ENCODE assay signal across 37 cellular contexts in genomic region chr1:45089711-45090110, GRCh38.
"Had no signal": no experiment of that assay in that cellular context is flagged by ENCODE, and none has a peak within 500 bp of the region (broad histone marks: within the 10 kb centered on the region; RNA-seq: fewer than 3 reads in every experiment).

No MANE protein-coding gene starts in this region.

- H3K4me1 Mint-ChIP-seq: activated CD4-positive, alpha-beta memory T cell treated with anti-CD3 and anti-CD28 coated beads, Interleukin-2, amount 10 ng/mL, durations not matched to agents 7 days and 5 days; activated CD4-positive, alpha-beta T cell treated with anti-CD3 and anti-CD28 coated beads for 36 hours; activated CD4-positive, alpha-beta T cell treated with anti-CD3 and anti-CD28 coated beads, Interleukin-2, amount 10 ng/mL, durations not matched to agents 7 days and 5 days; activated CD8-positive, alpha-beta memory T cell treated with anti-CD3 and anti-CD28 coated beads, Interleukin-2, amount 10 ng/mL, durations not matched to agents 7 days and 5 days; activated naive CD8-positive, alpha-beta T cell treated with anti-CD3 and anti-CD28 coated beads for 36 hours; WTC11 had no signal

- H3K36me3 Mint-ChIP-seq: activated CD8-positive, alpha-beta memory T cell treated with anti-CD3 and anti-CD28 coated beads, Interleukin-2, amount 10 ng/mL, durations not matched to agents 7 days and 5 days; activated naive CD4-positive, alpha-beta T cell treated with anti-CD3 and anti-CD28 coated beads, Interleukin-2, amount 50 U/mL, for 72 hours; activated naive CD8-positive, alpha-beta T cell treated with anti-CD3 and anti-CD28 coated beads for 36 hours; WTC11 had no signal

- FAIRE-seq: astrocyte, TTC549 had no signal

- ATAC-seq: activated CD4-positive, alpha-beta T cell treated with anti-CD3 and anti-CD28 coated beads for 36 hours; activated CD4-positive, CD25-positive, alpha-beta regulatory T cell treated with anti-CD3 and anti-CD28 coated beads, Interleukin-2, amount 50 U/mL, for 24 hours; activated CD8-positive, alpha-beta memory T cell treated with anti-CD3 and anti-CD28 coated beads, Interleukin-2, amount 10 ng/mL, durations not matched to agents 7 days and 5 days; activated CD8-positive, alpha-beta T cell treated with anti-CD3 and anti-CD28 coated beads, Interleukin-2, amount 10 ng/mL, durations not matched to agents 7 days and 5 days; activated naive CD4-positive, alpha-beta T cell treated with anti-CD3 and anti-CD28 coated beads, Interleukin-2, amount 50 U/mL, for 72 hours; body of pancreas; WTC11 had no signal

- H3K36me3 ChIP-seq: adrenal gland, brain microvascular endothelial cell, breast epithelium, WERI-Rb-1 had no signal

- H3K9me3 ChIP-seq: adrenal gland, body of pancreas, breast epithelium had no signal

- H3K27ac ChIP-seq: adrenal gland, body of pancreas, brain microvascular endothelial cell, breast epithelium, WERI-Rb-1 had no signal

- H3K27ac Mint-ChIP-seq: activated CD4-positive, alpha-beta memory T cell treated with anti-CD3 and anti-CD28 coated beads, Interleukin-2, amount 10 ng/mL, durations not matched to agents 7 days and 5 days; activated CD4-positive, alpha-beta T cell treated with anti-CD3 and anti-CD28 coated beads for 36 hours; activated CD4-positive, alpha-beta T cell treated with anti-CD3 and anti-CD28 coated beads, Interleukin-2, amount 10 ng/mL, durations not matched to agents 7 days and 5 days; activated CD8-positive, alpha-beta memory T cell treated with anti-CD3 and anti-CD28 coated beads, Interleukin-2, amount 10 ng/mL, durations not matched to agents 7 days and 5 days; activated CD8-positive, alpha-beta T cell treated with anti-CD3 and anti-CD28 coated beads, Interleukin-2, amount 10 ng/mL, durations not matched to agents 7 days and 5 days; activated naive CD4-positive, alpha-beta T cell treated with anti-CD3 and anti-CD28 coated beads, Interleukin-2, amount 50 U/mL, for 72 hours; activated naive CD8-positive, alpha-beta T cell treated with anti-CD3 and anti-CD28 coated beads for 36 hours; activated T-cell treated with anti-CD3 and anti-CD28 coated beads, Interleukin-2, amount 50 U/mL, for 24 hours; activated T-helper 2 cell treated with anti-CD3 and anti-CD28 coated beads, Interferon-gamma antibody, Interleukin-2, Interleukin-4, amounts not matched to agents 10 μg/mL and 5 μg/mL and 100 μg/mL, durations not matched to agents 14 hours and 24 hours and 36 hours; T-helper 1 cell treated with Interleukin-12 subunit alpha and Interleukin-12 subunit beta and Interleukin-4 antibody, amounts not matched to agents 30 μg/mL and 1 μg/mL, for 36 hours; T-helper 2 cell treated with Interferon-gamma antibody and Interleukin-4, amounts not matched to agents 5 μg/mL and 100 μg/mL, for 36 hours; WTC11 had no signal

- H3K27me3 Mint-ChIP-seq: activated CD4-positive, alpha-beta memory T cell treated with anti-CD3 and anti-CD28 coated beads, Interleukin-2, amount 10 ng/mL, durations not matched to agents 7 days and 5 days; activated CD4-positive, alpha-beta T cell treated with anti-CD3 and anti-CD28 coated beads for 36 hours; activated CD4-positive, alpha-beta T cell treated with anti-CD3 and anti-CD28 coated beads, Interleukin-2, amount 10 ng/mL, durations not matched to agents 7 days and 5 days; activated CD8-positive, alpha-beta memory T cell treated with anti-CD3 and anti-CD28 coated beads, Interleukin-2, amount 10 ng/mL, durations not matched to agents 7 days and 5 days; activated naive CD8-positive, alpha-beta T cell treated with anti-CD3 and anti-CD28 coated beads for 36 hours; activated T-cell treated with anti-CD3 and anti-CD28 coated beads, Interleukin-2, amount 50 U/mL, for 24 hours had no signal

- H3K9me3 Mint-ChIP-seq: activated CD4-positive, alpha-beta memory T cell treated with anti-CD3 and anti-CD28 coated beads, Interleukin-2, amount 10 ng/mL, durations not matched to agents 7 days and 5 days; activated CD4-positive, alpha-beta T cell treated with anti-CD3 and anti-CD28 coated beads, Interleukin-2, amount 10 ng/mL, durations not matched to agents 7 days and 5 days; activated naive CD4-positive, alpha-beta T cell treated with anti-CD3 and anti-CD28 coated beads, Interleukin-2, amount 50 U/mL, for 72 hours; activated naive CD8-positive, alpha-beta T cell treated with anti-CD3 and anti-CD28 coated beads for 36 hours; activated T-cell treated with anti-CD3 and anti-CD28 coated beads, Interleukin-2, amount 50 U/mL, for 24 hours; activated T-helper 2 cell treated with anti-CD3 and anti-CD28 coated beads, Interferon-gamma antibody, Interleukin-2, Interleukin-4, amounts not matched to agents 10 μg/mL and 5 μg/mL and 100 μg/mL, durations not matched to agents 14 hours and 24 hours and 36 hours; T-helper 1 cell treated with Interleukin-12 subunit alpha and Interleukin-12 subunit beta and Interleukin-4 antibody, amounts not matched to agents 30 μg/mL and 1 μg/mL, for 36 hours; T-helper 2 cell treated with Interferon-gamma antibody and Interleukin-4, amounts not matched to agents 5 μg/mL and 100 μg/mL, for 36 hours; WTC11 had no signal

- H3K4me3 Mint-ChIP-seq: activated CD4-positive, alpha-beta memory T cell treated with anti-CD3 and anti-CD28 coated beads, Interleukin-2, amount 10 ng/mL, durations not matched to agents 7 days and 5 days; activated CD4-positive, alpha-beta T cell treated with anti-CD3 and anti-CD28 coated beads for 36 hours; activated CD4-positive, alpha-beta T cell treated with anti-CD3 and anti-CD28 coated beads, Interleukin-2, amount 10 ng/mL, durations not matched to agents 7 days and 5 days; activated CD8-positive, alpha-beta memory T cell treated with anti-CD3 and anti-CD28 coated beads, Interleukin-2, amount 10 ng/mL, durations not matched to agents 7 days and 5 days; activated CD8-positive, alpha-beta T cell treated with anti-CD3 and anti-CD28 coated beads, Interleukin-2, amount 10 ng/mL, durations not matched to agents 7 days and 5 days; activated naive CD8-positive, alpha-beta T cell treated with anti-CD3 and anti-CD28 coated beads for 36 hours; activated T-cell treated with anti-CD3 and anti-CD28 coated beads, Interleukin-2, amount 50 U/mL, for 24 hours; T-helper 1 cell treated with Interleukin-12 subunit alpha and Interleukin-12 subunit beta and Interleukin-4 antibody, amounts not matched to agents 30 μg/mL and 1 μg/mL, for 36 hours; T-helper 2 cell treated with Interferon-gamma antibody and Interleukin-4, amounts not matched to agents 5 μg/mL and 100 μg/mL, for 36 hours; WTC11 had no signal

- H3K4me1 ChIP-seq: body of pancreas, breast epithelium had no signal

- H3K27me3 ChIP-seq: adrenal gland, body of pancreas, brain microvascular endothelial cell, breast epithelium had no signal

- H3K4me3 ChIP-seq: adrenal gland, body of pancreas, breast epithelium had no signal

- DNase-seq: activated CD4-positive, alpha-beta memory T cell treated with anti-CD3 and anti-CD28 coated beads, Interleukin-2, amount 10 ng/mL, durations not matched to agents 7 days and 5 days; activated CD4-positive, alpha-beta T cell treated with anti-CD3 and anti-CD28 coated beads for 1 hour; activated CD4-positive, alpha-beta T cell treated with anti-CD3 and anti-CD28 coated beads for 36 hours; activated CD4-positive, alpha-beta T cell treated with anti-CD3 and anti-CD28 coated beads for 48 hours; activated CD4-positive, alpha-beta T cell treated with anti-CD3 and anti-CD28 coated beads, Interleukin-2, amount 10 ng/mL, durations not matched to agents 7 days and 5 days; activated CD4-positive, alpha-beta T cell treated with anti-CD3 and anti-CD28 coated beads, Interleukin-2, amount 50 U/mL, for 48 hours; activated CD4-positive, CD25-positive, alpha-beta regulatory T cell; activated CD8-positive, alpha-beta memory T cell treated with anti-CD3 and anti-CD28 coated beads for 24 hours; activated CD8-positive, alpha-beta memory T cell treated with anti-CD3 and anti-CD28 coated beads, Interleukin-2, amount 10 ng/mL, durations not matched to agents 7 days and 5 days; activated CD8-positive, alpha-beta memory T cell treated with anti-CD3 and anti-CD28 coated beads, Interleukin-2, amount 50 U/mL, for 48 hours; activated CD8-positive, alpha-beta T cell treated with anti-CD3 and anti-CD28 coated beads, Interleukin-2, amount 10 ng/mL, durations not matched to agents 7 days and 5 days; activated effector memory CD4-positive, alpha-beta T cell treated with Interleukin-2 at 50 U/mL for 16 hours; activated gamma-delta T cell; activated naive CD4-positive, alpha-beta T cell treated with anti-CD3 and anti-CD28 coated beads, Interleukin-2, amount 50 U/mL, for 16 hours; activated naive CD4-positive, alpha-beta T cell treated with Interleukin-2 at 50 U/mL for 16 hours; activated naive CD8-positive, alpha-beta T cell treated with anti-CD3 and anti-CD28 coated beads for 36 hours; activated T-cell treated with anti-CD3 and anti-CD28 coated beads, Interleukin-2, amount 50 U/mL, for 24 hours; activated T-cell treated with anti-CD3 and anti-CD28 coated beads, Interleukin-2, amount 50 U/mL, for 48 hours; adrenal gland; amniotic stem cell; aorta; body of pancreas; brain microvascular endothelial cell; central memory CD4-positive, alpha-beta T cell; T-helper 1 cell; T-helper 2 cell; T-helper 9 cell; WERI-Rb-1 had no signal
